ENCODE assay signal across 8 cellular contexts in genomic region chr1:31939484-31940329, GRCh38. TPM values are rescaled to one million over a fixed set of nuclear protein-coding genes. Genes with fewer than 3 reads are reported as not detected.
DNase-seq lines count a peak whose midpoint lies in the region; ATAC-seq and TF ChIP-seq lines count a peak whose summit lies in the region.

No MANE protein-coding gene starts in this region.

- POLR2A ChIA-PET in HEK293 (lab: Yijun Ruan, JAX) = interaction anchor here (0.7 kb wide), 1 partner anchor 199 kb away, joined by 3 read pairs; no protein-coding TSS in a partner anchor
- POLR2A ChIA-PET in Panc1 (lab: Charles Lee) = interaction anchor here (0.6 to 1.0 kb wide), 4 partner anchors 10 to 63 kb away, joined by 3 to 6 read pairs (median 4); no protein-coding TSS in a partner anchor

- H3K36me3 ChIP-seq in HEK293 (ENCODE audit: control insufficient read depth in 2 of 2, insufficient read depth in 1 of 2, low read length in 2 of 2) (no peaks in the 10 kb centered on the region), Panc1 (ENCODE audit: control insufficient read depth, insufficient read depth, low read length) (no peaks in the 10 kb centered on the region; the same call in 1 of the 2 replicates)

- H3K9me3 ChIP-seq in HEK293 (ENCODE audit: control insufficient read depth, insufficient read depth, low read depth, low read length) = no peaks in the 10 kb centered on the region
- no peaks in the 10 kb centered on the region for H3K9me3 ChIP-seq in Panc1 (ENCODE audit: control insufficient read depth, insufficient read depth, low read depth, low read length)

- DNase-seq in GF-D8 (lab: John Stamatoyannopoulos, UW) = peak; percentile 89
- no peak for DNase-seq in Panc1 (ENCODE audit: low read depth, low spot score)
- DNase-seq in activated T-cell treated with anti-CD3 and anti-CD28 coated beads, Interleukin-2, amount 50 U/mL, for 1 hour = peak; percentile 77
- peak; percentile 64 for DNase-seq in fibroblast of peridontal ligament (ENCODE audit: extremely low read depth)
- peak; percentile 83 for DNase-seq in skeletal muscle cell (ENCODE audit: low read depth)
- no peak for DNase-seq in NCI-H2081 treated with DMSO at 0.1 percent for 48 hours (lab: John Stamatoyannopoulos, UW)

- ATAC-seq in Panc1 (peak; percentile 64), GM19397 (IDR thresholded peaks at IDR 0.05; ENCODE audit: unreplicated experiment) (no peak)

- H3K27ac ChIP-seq in HEK293 (ENCODE audit: extremely low read depth, low read depth, low read length) (peak overlapping the region; percentile 20; the same call in 1 of the 2 replicates), Panc1 (ENCODE audit: low read length) (peak overlapping the region; percentile 98)

- in situ Hi-C loops in Panc1 (cut with HindIII; ENCODE audit: low pct_unique_long_range_greater_than_20kb, low sequenced_read_pairs) = no loop called here

- H3K4me1 ChIP-seq in HEK293 (ENCODE audit: control insufficient read depth, insufficient read depth, low read length) = peaks cover 12% of the 10 kb centered on the region
- H3K4me1 ChIP-seq in Panc1 (ENCODE audit: control insufficient read depth, insufficient read depth, low read length) = peaks cover 52% of the 10 kb centered on the region

- no TSS peak for BruUV-seq in Panc1 (replicated peaks; lab: Mats Ljungman, UMichigan)

- no peaks in the 10 kb centered on the region for H3K27me3 ChIP-seq in Panc1 (ENCODE audit: control insufficient read depth, insufficient read depth, low read length)

- CTCF ChIA-PET in HEK293 (lab: Yijun Ruan, JAX) (interaction anchor here (0.6 to 4.3 kb wide), 12 partner anchors 9 to 240 kb away, joined by 3 to 53 read pairs (median 6); no protein-coding TSS in a partner anchor), Panc1 (lab: Charles Lee) (interaction anchor here (0.6 to 3.1 kb wide), 4 partner anchors 15 to 24 kb away, joined by 3 to 27 read pairs (median 4); no protein-coding TSS in a partner anchor)

- H3K4me3 ChIP-seq in HEK293 (ENCODE audit: low read depth, low read length) (no peak overlapping the region), Panc1 (ENCODE audit: low read depth in 2 of 2, low read length in 2 of 2) (peak overlapping the region in 1 of 2 experiments; percentile 44; a peak in 2 of 4 replicates), skeletal muscle cell (ENCODE audit: low read depth, low read length) (no peak overlapping the region)

- intact Hi-C loops in Panc1 (cut with micrococcal nuclease; ENCODE audit: unreplicated experiment) = loop anchor here (2.0 kb wide), 1 partner anchor 25 kb away; no protein-coding TSS in a partner anchor

- TF ChIP-seq CTCF in HEK293 (tag by site-specific recombination; IDR thresholded peaks at IDR 0.05) (peak; percentile 78), Panc1 (IDR thresholded peaks at IDR 0.05) (no peak; the same call in 1 of the 2 replicates)

TF ChIP-seq in HEK293, 187 proteins besides CTCF, POLR2A, EP300 and RAD21 (continues in another document):
- peak; percentile 81 for TF ChIP-seq SP7 (tag by site-specific recombination; IDR thresholded peaks at IDR 0.05)
- peak; percentile 66 for TF ChIP-seq PATZ1 (tag by site-specific recombination; IDR thresholded peaks at IDR 0.05)
- TF ChIP-seq ZNF202 (tag by site-specific recombination; IDR thresholded peaks at IDR 0.05; ENCODE audit: borderline replicate concordance) = no peak
- 0 out of 2 replicates have a peak, but pooled peaks have one; percentile 21 for TF ChIP-seq ZNF692 (tag by site-specific recombination; IDR thresholded peaks at IDR 0.05)
- TF ChIP-seq ZNF184 (tag by site-specific recombination; IDR thresholded peaks at IDR 0.05) = 0 out of 2 replicates have a peak, but pooled peaks have one; percentile 36
- no peak for TF ChIP-seq ZNF155 (tag by site-specific recombination; IDR thresholded peaks at IDR 0.05)
- peak; percentile 59 for TF ChIP-seq ZFHX2 (tag by site-specific recombination; conservative IDR thresholded peaks at IDR 0.05)
- TF ChIP-seq PRDM10 (tag by site-specific recombination; IDR thresholded peaks at IDR 0.05) = peak; percentile 74
- 0 out of 2 replicates have a peak, but pooled peaks have one; percentile 15 for TF ChIP-seq KLF10 (tag by site-specific recombination; IDR thresholded peaks at IDR 0.05)
- no peak for TF ChIP-seq ZNF791 (tag by site-specific recombination; IDR thresholded peaks at IDR 0.05)
- TF ChIP-seq SETDB1 (IDR thresholded peaks at IDR 0.05; ENCODE audit: insufficient read length, low read length) = no peak
- no peak for TF ChIP-seq ZNF211 (tag by site-specific recombination; IDR thresholded peaks at IDR 0.05; ENCODE audit: low read depth)
- TF ChIP-seq ZNF623 (tag by site-specific recombination; IDR thresholded peaks at IDR 0.05) = 0 out of 2 replicates have a peak, but pooled peaks have one; percentile 6
- TF ChIP-seq GLIS1 (tag by site-specific recombination; IDR thresholded peaks at IDR 0.05) = peak; percentile 85
- TF ChIP-seq ZNF404 (tag by site-specific recombination; IDR thresholded peaks at IDR 0.05) = no peak
- TF ChIP-seq IKZF3 (tag by site-specific recombination; IDR thresholded peaks at IDR 0.05) = 0 out of 2 replicates have a peak, but pooled peaks have one; percentile 7
- TF ChIP-seq ZNF600 (tag by site-specific recombination; IDR thresholded peaks at IDR 0.05) = peak; percentile 95
- TF ChIP-seq ZNF366 (tag by site-specific recombination; conservative IDR thresholded peaks at IDR 0.05) = peak; percentile 47
- TF ChIP-seq ZNF223 (tag by site-specific recombination; IDR thresholded peaks at IDR 0.05) = no peak
- no peak for TF ChIP-seq ZNF274 (IDR thresholded peaks at IDR 0.05; ENCODE audit: low read length)
- no peak for TF ChIP-seq ZNF274 (tag by site-specific recombination; IDR thresholded peaks at IDR 0.05; ENCODE audit: borderline replicate concordance)
- peak; percentile 11 for TF ChIP-seq ZBTB26 (tag by site-specific recombination; optimal IDR thresholded peaks at IDR 0.05)

RNA-seq across cellular contexts. Expression of gene PTP4A2, which starts 1.5 kb away (rescaled TPM):
- total RNA-seq in Panc1 (2021; ENCODE audit: unreplicated experiment) = 559 TPM
- 217 TPM for polyA plus RNA-seq in Panc1 (2012; ENCODE audit: insufficient read length)

Comparison
In these comparisons a context has a peak if more than half of its experiments do, and no peak if none do; other contexts are left out.
1. DNase-seq: peak in GF-D8 (single experiment), activated T-cell treated with anti-CD3 and anti-CD28 coated beads, Interleukin-2, amount 50 U/mL, for 1 hour (single experiment), fibroblast of peridontal ligament (single experiment) and skeletal muscle cell (single experiment); none in Panc1 (single experiment) and NCI-H2081 treated with DMSO at 0.1 percent for 48 hours (single experiment).